9 cellular contexts compared by ENCODE assay signal in the genomic region with DNA sequence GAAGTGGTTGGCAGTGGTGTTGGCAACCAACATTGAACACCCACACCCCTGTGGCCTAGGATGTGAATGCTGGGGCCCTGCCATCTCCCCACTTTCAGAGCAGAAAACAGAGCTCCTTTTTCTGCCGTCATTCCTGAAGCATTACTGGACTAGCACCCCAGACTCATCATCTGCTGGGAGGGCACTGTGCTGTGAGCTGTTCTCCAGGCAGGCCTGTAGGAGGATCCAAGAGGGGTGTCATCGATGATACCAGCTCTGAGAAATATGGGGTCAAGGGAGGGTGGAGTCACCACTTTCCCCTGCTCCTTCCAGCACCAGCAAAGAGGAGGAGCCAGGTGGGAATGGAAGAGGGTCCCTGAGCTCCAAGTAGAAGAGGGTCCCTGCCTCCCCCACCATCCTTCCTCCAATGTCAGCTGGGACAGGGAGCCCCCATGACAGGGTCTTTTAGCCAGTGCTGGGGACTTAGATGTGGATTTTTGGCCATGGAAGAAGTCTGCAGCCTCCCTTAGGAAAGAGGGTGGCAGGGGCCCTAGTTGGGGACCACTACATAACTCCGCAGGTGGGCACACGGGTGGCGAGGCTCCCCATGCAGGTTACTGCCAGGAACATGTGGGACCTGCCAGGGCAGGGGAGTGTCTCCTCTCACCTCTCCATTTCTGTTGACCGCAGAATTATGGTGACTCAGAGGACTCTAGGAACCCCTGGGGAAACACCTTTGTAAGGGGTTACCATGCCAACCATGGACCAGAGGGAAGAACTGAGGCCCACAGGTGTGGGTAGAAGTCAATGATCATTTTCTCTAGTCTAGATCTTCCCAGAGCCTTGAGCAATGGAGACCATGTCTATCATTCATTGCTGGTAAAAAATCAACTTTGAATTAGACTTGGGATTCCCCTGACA. TPM values are rescaled to one million over a fixed set of nuclear protein-coding genes. Genes with fewer than 3 reads are reported as not detected.
DNase-seq lines count a peak whose midpoint lies in the region; ATAC-seq and TF ChIP-seq lines count a peak whose summit lies in the region.
"Not testable (repeated sequence)": the region's sequence is repeated elsewhere in the genome, so short reads cannot be mapped to it uniquely, and the experiment has no call there.
"Had no signal": no experiment of that assay in that cellular context is flagged by ENCODE, and none has a peak within 500 bp of the region (broad histone marks: within the 10 kb centered on the region; RNA-seq: fewer than 3 reads in every experiment).

No MANE protein-coding gene starts in this region.

- not testable (repeated sequence) for H3K36me3 Mint-ChIP-seq in activated B cell treated with CpG ODN at 0.5 μM for 24 hours (ENCODE audit: low read depth); effector memory CD8-positive, alpha-beta T cell (ENCODE audit: insufficient read depth)

- not testable (repeated sequence) for H3K27me3 Mint-ChIP-seq in activated B cell treated with CpG ODN at 0.5 μM for 24 hours
- H3K27me3 Mint-ChIP-seq in effector memory CD8-positive, alpha-beta T cell: peaks cover 7 to 17% of the 10 kb centered on the region in 2 donors

- not testable (repeated sequence) for H3K4me3 Mint-ChIP-seq in activated B cell treated with CpG ODN at 0.5 μM for 24 hours; effector memory CD8-positive, alpha-beta T cell

- intact Hi-C loops in activated B cell treated with CpG ODN at 0.5 μM for 24 hours (cut with micrococcal nuclease): not testable (repeated sequence)

- H3K9me3 Mint-ChIP-seq in activated B cell treated with CpG ODN at 0.5 μM for 24 hours; effector memory CD8-positive, alpha-beta T cell: not testable (repeated sequence)

- ATAC-seq in activated B cell treated with CpG ODN at 0.5 μM for 24 hours (ENCODE audit: low read depth): peak; percentile 30
- ATAC-seq in effector memory CD8-positive, alpha-beta T cell (replicated peaks): peak; percentile 78

- H3K27ac Mint-ChIP-seq in activated B cell treated with CpG ODN at 0.5 μM for 24 hours: not testable (repeated sequence)
- H3K27ac Mint-ChIP-seq in effector memory CD8-positive, alpha-beta T cell: peak overlapping the region in 1 of 2 donors; percentile 10

- CTCF ChIA-PET in activated B cell treated with CpG ODN at 0.5 μM for 24 hours (lab: Charles Lee): interaction anchor here (1.2 to 7.2 kb wide), 2 partner anchors 234 to 235 kb away, joined by 3 to 56 read pairs; no protein-coding TSS in a partner anchor

- TF ChIP-seq CTCF in activated B cell treated with CpG ODN at 0.5 μM for 24 hours (IDR thresholded peaks at IDR 0.05): not testable (repeated sequence)

- DNase-seq in DMS53 (lab: John Stamatoyannopoulos, UW): peak; percentile 36
- peak in 2 of 3 experiments; percentile 4 to 18 for DNase-seq in NCI-H1417 (lab: John Stamatoyannopoulos, UW)
- DNase-seq in activated B cell treated with CpG ODN at 0.5 μM for 24 hours: peak; percentile 10
- DNase-seq in activated T-helper 9 cell treated with anti-CD3 and anti-CD28 coated beads, Interleukin-2, amount 50 U/mL, for 16 hours (ENCODE audit: low read depth): peak; percentile 36
- peak in 1 of 3 experiments; percentile 12 for DNase-seq in effector memory CD8-positive, alpha-beta T cell
- peak; percentile 26 to 40 for DNase-seq in stimulated activated CD4-positive, alpha-beta T cell treated with anti-CD3 and anti-CD28 coated beads, Interleukin-2, amount 100 ng/mL, for 48 hours

- POLR2A ChIA-PET in activated B cell treated with CpG ODN at 0.5 μM for 24 hours (lab: Charles Lee): not testable (repeated sequence)

- not testable (repeated sequence) for H3K4me1 Mint-ChIP-seq in activated B cell treated with CpG ODN at 0.5 μM for 24 hours; effector memory CD8-positive, alpha-beta T cell (ENCODE audit: low read depth in 2 of 2)

RNA-seq across cellular contexts. Expression of a gene that starts 2.8 kb away (rescaled TPM):
- not detected in 2 replicates for total RNA-seq in activated B cell treated with CpG ODN at 0.5 μM for 24 hours
- total RNA-seq: frontal cortex, HT1080, progenitor cell of endocrine pancreas had no signal

RNA-seq across cellular contexts. Expression of a gene that starts 11.9 kb away (rescaled TPM):
- total RNA-seq in activated B cell treated with CpG ODN at 0.5 μM for 24 hours: not detected in 2 replicates
- total RNA-seq: frontal cortex, HT1080, progenitor cell of endocrine pancreas had no signal

RNA-seq across cellular contexts. Expression of a gene that starts 17.4 kb away (rescaled TPM):
- total RNA-seq in activated B cell treated with CpG ODN at 0.5 μM for 24 hours: not detected in 2 replicates
- total RNA-seq: frontal cortex, HT1080, progenitor cell of endocrine pancreas had no signal

RNA-seq across cellular contexts. Expression of a gene that starts 19.5 kb away (rescaled TPM):
- total RNA-seq in activated B cell treated with CpG ODN at 0.5 μM for 24 hours: 0.27 TPM in 1 of 2 replicates, not detected in the other
- total RNA-seq: frontal cortex, HT1080, progenitor cell of endocrine pancreas had no signal

RNA-seq across cellular contexts. Expression of a gene that starts 25.7 kb away (rescaled TPM):
- not detected in 2 replicates for total RNA-seq in activated B cell treated with CpG ODN at 0.5 μM for 24 hours
- total RNA-seq: frontal cortex, HT1080, progenitor cell of endocrine pancreas had no signal
